1 cellular context compared by ENCODE assay signal in genomic region chr16:86663691-86664517, GRCh38.
TF ChIP-seq lines count a peak whose summit lies in the region.

No MANE protein-coding gene starts in this region.

TF ChIP-seq in SK-N-SH treated with all-trans-retinoic acid at 6 μM for 48 hours, 23 proteins besides CTCF, POLR2A, EP300 and RAD21 (continued from another document):
- no peak for TF ChIP-seq ESRRG (CRISPR knock-in tag; IDR thresholded peaks at IDR 0.05)
TF ChIP-seq in SK-N-SH treated with all-trans-retinoic acid at 6 μM for 48 hours: peak in this region for 0.
